1 cellular context compared by ENCODE assay signal in the genomic region with DNA sequence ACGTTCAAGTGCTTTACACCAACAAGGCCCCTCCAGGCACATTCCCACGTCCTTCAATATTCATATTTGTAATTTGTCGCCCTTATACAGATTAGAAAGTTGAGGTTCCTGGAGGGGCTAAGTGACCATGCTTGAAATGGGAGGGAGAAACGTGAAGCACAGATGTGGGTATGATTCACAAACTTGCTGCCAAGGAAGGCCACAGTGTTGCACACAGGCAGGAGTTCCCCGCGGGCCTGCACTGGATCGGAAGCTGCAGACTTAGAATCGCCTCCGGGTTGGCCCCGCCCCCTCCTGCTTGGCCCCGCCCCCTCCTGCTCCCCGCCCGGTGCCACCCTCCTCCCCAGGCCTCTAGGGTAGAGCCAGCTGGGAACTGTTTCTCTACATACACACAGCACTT.
TF ChIP-seq lines count a peak whose summit lies in the region.

No MANE protein-coding gene starts in this region.

TF ChIP-seq in IMR-90, 13 proteins besides CTCF, POLR2A, EP300 and RAD21 (continued from another document):
- TF ChIP-seq CHD1 (IDR thresholded peaks at IDR 0.05; ENCODE audit: low read depth, low read length) (no peak), SMC3 (IDR thresholded peaks at IDR 0.05; ENCODE audit: low read depth, low read length) (no peak), ELK1 (IDR thresholded peaks at IDR 0.05; ENCODE audit: borderline replicate concordance, low read depth, low read length) (no peak), CEBPB (IDR thresholded peaks at IDR 0.05; ENCODE audit: low read depth, low read length) (no peak), NFE2L2 (IDR thresholded peaks at IDR 0.05; ENCODE audit: low read depth, low read length) (no peak), MAZ (IDR thresholded peaks at IDR 0.05; ENCODE audit: borderline replicate concordance, low read depth, low read length) (no peak)
- TF ChIP-seq, protein P1, sequence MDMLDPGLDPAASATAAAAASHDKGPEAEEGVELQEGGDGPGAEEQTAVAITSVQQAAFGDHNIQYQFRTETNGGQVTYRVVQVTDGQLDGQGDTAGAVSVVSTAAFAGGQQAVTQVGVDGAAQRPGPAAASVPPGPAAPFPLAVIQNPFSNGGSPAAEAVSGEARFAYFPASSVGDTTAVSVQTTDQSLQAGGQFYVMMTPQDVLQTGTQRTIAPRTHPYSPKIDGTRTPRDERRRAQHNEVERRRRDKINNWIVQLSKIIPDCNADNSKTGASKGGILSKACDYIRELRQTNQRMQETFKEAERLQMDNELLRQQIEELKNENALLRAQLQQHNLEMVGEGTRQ (IDR thresholded peaks at IDR 0.05; ENCODE audit: low read depth, low read length), result no peak
